ENCODE assay signal across 17 cellular contexts in genomic region chr7:5620459-5620881, GRCh38. TPM values are rescaled to one million over a fixed set of nuclear protein-coding genes. Genes with fewer than 3 reads are reported as not detected.
A peak's percentile ranks its signal among the peaks of the same experiment; 100 is the strongest.
DNase-seq lines count a peak whose midpoint lies in the region; ATAC-seq and TF ChIP-seq lines count a peak whose summit lies in the region.
"Had no signal": no experiment of that assay in that cellular context is flagged by ENCODE, and none has a peak within 500 bp of the region (broad histone marks: within the 10 kb centered on the region; RNA-seq: fewer than 3 reads in every experiment).

No MANE protein-coding gene starts in this region.

- DNase-seq in NCI-H345 treated with DMSO at 0.1 percent for 48 hours (lab: John Stamatoyannopoulos, UW; ENCODE audit: unreplicated experiment) (peak; percentile 3), NCI-H345 (lab: John Stamatoyannopoulos, UW) (no peak), NCI-H69 (lab: John Stamatoyannopoulos, UW) (peak; percentile 59), esophagus muscularis mucosa (ENCODE audit: extremely low spot score) (no peak), sciatic nerve (ENCODE audit: low spot score) (no peak), UCSD-AML1 (lab: John Stamatoyannopoulos, UW; ENCODE audit: unreplicated experiment) (no peak), AML-193 (lab: John Stamatoyannopoulos, UW) (no peak), HUDEP-2 (lab: John Stamatoyannopoulos, UW; ENCODE audit: unreplicated experiment in 76 of 76) (no peak)
- DNase-seq: activated CD8-positive, alpha-beta memory T cell treated with anti-CD3 and anti-CD28 coated beads for 24 hours; CD4-positive, alpha-beta memory T cell; NCI-H1048; NCI-H524 treated with DMSO at 0.1 percent for 48 hours; stimulated activated naive CD4-positive, alpha-beta T cell treated with Interleukin-2 at 50 U/mL for 16 hours; SW 1271 had no signal

- peaks cover 27 to 63% (median 56%) of the 10 kb centered on the region in 4 donors for H3K36me3 ChIP-seq in esophagus muscularis mucosa

- no peak for TF ChIP-seq POLR2A in esophagus muscularis mucosa (IDR thresholded peaks at IDR 0.05; ENCODE audit: low read depth)

- peak; percentile 86 for ATAC-seq in sciatic nerve

- intact Hi-C loops in esophagus muscularis mucosa (cut with DNase I) (loop anchor here (5.0 kb wide), 1 partner anchor 38 kb away; no protein-coding TSS in a partner anchor), sciatic nerve (cut with DNase I) (no loop called here)

- peaks cover 3 to 13% (median 9%) of the 10 kb centered on the region in 4 donors for H3K4me1 ChIP-seq in esophagus muscularis mucosa
- H3K4me1 ChIP-seq: psoas muscle, upper lobe of left lung had no signal

- H3K27ac ChIP-seq in esophagus muscularis mucosa (replicated peaks in 1 of 4) = peak overlapping the region in 3 of 4 donors; percentile 11 to 31 (median 20)
- H3K27ac ChIP-seq: psoas muscle, upper lobe of left lung, VCaP had no signal

- TF ChIP-seq CTCF in esophagus muscularis mucosa (IDR thresholded peaks at IDR 0.05) = no peak

- H3K4me3 ChIP-seq in esophagus muscularis mucosa = no peak overlapping the region
- H3K4me3 ChIP-seq: psoas muscle, upper lobe of left lung had no signal

- no peaks in the 10 kb centered on the region for H3K9me3 ChIP-seq in esophagus muscularis mucosa
- H3K9me3 ChIP-seq: psoas muscle, upper lobe of left lung had no signal

- H3K27me3 ChIP-seq in esophagus muscularis mucosa = no peaks in the 10 kb centered on the region
- H3K27me3 ChIP-seq: upper lobe of left lung had no signal

- TF ChIP-seq EP300 in esophagus muscularis mucosa (IDR thresholded peaks at IDR 0.05) = no peak

- 68% methylated on average over 4 of the region's 7 CpGs for WGBS in esophagus muscularis mucosa

RNA-seq across cellular contexts. Expression of gene FSCN1, which starts 27.9 kb away (rescaled TPM):
- 10 to 100 TPM; 15.0 to 28.4 (median 21.2) TPM for total RNA-seq in esophagus muscularis mucosa
- 118 TPM for total RNA-seq in sciatic nerve

Comparison
In these comparisons a context has a peak if more than half of its experiments do, and no peak if none do; other contexts are left out.
1. DNase-seq: peak in NCI-H345 treated with DMSO at 0.1 percent for 48 hours (single experiment) and NCI-H69 (single experiment); none in NCI-H345 (single experiment), esophagus muscularis mucosa (single experiment), sciatic nerve (single experiment), UCSD-AML1 (single experiment), AML-193 (0 of 2) and HUDEP-2 (0 of 76).